In the genomic region with DNA sequence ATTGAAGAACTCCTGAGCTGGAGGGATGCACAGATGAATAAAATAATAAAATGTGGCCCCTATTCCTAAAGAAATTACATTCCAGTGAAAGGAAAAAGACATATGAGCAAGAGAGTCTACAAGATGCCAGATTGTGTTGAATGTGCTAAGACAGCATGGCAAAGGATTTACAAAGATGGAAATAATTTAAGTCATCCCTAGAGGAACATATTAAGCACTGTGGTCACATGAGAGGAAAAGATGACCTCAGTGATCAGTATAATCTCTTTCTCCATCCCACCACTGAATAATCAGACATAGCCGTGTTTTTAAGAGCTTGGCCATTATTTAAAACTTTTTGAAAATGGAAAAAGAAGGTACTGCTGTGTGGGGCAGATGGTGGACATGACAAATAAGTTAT, we compare ENCODE assay signal across 24 cellular contexts.
DNase-seq lines count a peak whose midpoint lies in the region; ATAC-seq and TF ChIP-seq lines count a peak whose summit lies in the region.
"Had no signal": no experiment of that assay in that cellular context is flagged by ENCODE, and none has a peak within 500 bp of the region (broad histone marks: within the 10 kb centered on the region; RNA-seq: fewer than 3 reads in every experiment).

No MANE protein-coding gene starts in this region.

- H3K27me3 ChIP-seq in GM23248 (replicated peaks; ENCODE audit: insufficient read depth) (no peaks in the 10 kb centered on the region), esophagus muscularis mucosa (no peaks in the 10 kb centered on the region)

- peak overlapping the region; percentile 43 for H2AFZ ChIP-seq in GM23248
- H2AFZ ChIP-seq: PC-9 had no signal

- H3K4me3 ChIP-seq in GM23248 (no peak overlapping the region), esophagus muscularis mucosa (no peak overlapping the region)
- H3K4me3 ChIP-seq: PC-9 had no signal

- no peak for ATAC-seq in HG03342 (IDR thresholded peaks at IDR 0.05; ENCODE audit: unreplicated experiment)
- ATAC-seq: CD8-positive, alpha-beta T cell; HepG2 had no signal

- H3K4me3 Mint-ChIP-seq in nephron, result no peak overlapping the region
- H3K4me3 Mint-ChIP-seq: CD8-positive, alpha-beta T cell had no signal

- H3K4me1 ChIP-seq in GM23248 (ENCODE audit: insufficient read depth), result peaks cover 34% of the 10 kb centered on the region
- no peaks in the 10 kb centered on the region for H3K4me1 ChIP-seq in esophagus muscularis mucosa

- POLR2A ChIA-PET in RWPE1 (lab: Yijun Ruan, JAX; ENCODE audit: low non-redundant PET), result no interaction called here

- H3K9ac ChIP-seq in GM23248, result no peak overlapping the region

- DNase-seq in GM23248, result peak; percentile 27
- DNase-seq in esophagus muscularis mucosa (ENCODE audit: extremely low spot score), result peak; percentile 4
- DNase-seq in DMS79 treated with DMSO at 0.1 percent for 48 hours (lab: John Stamatoyannopoulos, UW), result no peak
- DNase-seq in NCI-H2107 (lab: John Stamatoyannopoulos, UW), result no peak
- no peak for DNase-seq in RWPE1 (ENCODE audit: low spot score)
- DNase-seq: AML-193; CD8-positive, alpha-beta T cell; DMS153; H7; KBM-7; MM.1S; NCI-H1092 treated with DMSO at 0.1 percent for 48 hours; NCI-H1436 treated with DMSO at 0.1 percent for 48 hours; NCI-H2227 treated with DMSO at 0.1 percent for 48 hours; NCI-H510A; NCI-H748 treated with DMSO at 0.1 percent for 48 hours; PC-9; RPMI8226; SHP77 treated with DMSO at 0.1 percent for 48 hours; T-helper 1 cell had no signal

- intact Hi-C loops in esophagus muscularis mucosa (cut with DNase I), result no loop called here

- no peak for TF ChIP-seq POLR2A in esophagus muscularis mucosa (IDR thresholded peaks at IDR 0.05; ENCODE audit: low read depth)

- no peaks in the 10 kb centered on the region for H3K27me3 Mint-ChIP-seq in nephron (ENCODE audit: low read depth)

- in situ Hi-C loops in GM23248 (cut with MboI), result no loop called here

- H3K36me3 ChIP-seq in GM23248 (ENCODE audit: low read depth) (no peaks in the 10 kb centered on the region), esophagus muscularis mucosa (no peaks in the 10 kb centered on the region)

- peaks cover 14% of the 10 kb centered on the region for H3K4me1 Mint-ChIP-seq in nephron

- TF ChIP-seq CTCF in esophagus muscularis mucosa (IDR thresholded peaks at IDR 0.05) (no peak), nephron (IDR thresholded peaks at IDR 0.05; ENCODE audit: unreplicated experiment in 3 of 3) (no peak), RWPE1 (conservative IDR thresholded peaks at IDR 0.05; ENCODE audit: low read depth) (no peak)

- WGBS in GM23248 (ENCODE audit: low coverage in 1 of 2, low lambda C conversion rate in 2 of 2, missing lambda C conversion rate in 2 of 2), 2 experiments, result 0 to 35% methylated on average over 1 of the region's 1 CpG
- WGBS in esophagus muscularis mucosa, result 62% methylated on average over 1 of the region's 1 CpG

- CTCF ChIA-PET in RWPE1 (lab: Yijun Ruan, JAX), result interaction anchor here (0.5 kb wide), 1 partner anchor 382 kb away, joined by 3 read pairs; no protein-coding TSS in a partner anchor

- no peaks in the 10 kb centered on the region for H3K9me2 ChIP-seq in GM23248 (ENCODE audit: insufficient read depth)

- H3K36me3 Mint-ChIP-seq in nephron (ENCODE audit: low read depth), result no peaks in the 10 kb centered on the region
- H3K36me3 Mint-ChIP-seq: CD8-positive, alpha-beta T cell had no signal

- peaks cover 17% of the 10 kb centered on the region; the same call in 1 of the 2 replicates for H3F3A ChIP-seq in GM23248 (ENCODE audit: insufficient read depth)

- no peaks in the 10 kb centered on the region for H3K9me3 ChIP-seq in GM23248 (ENCODE audit: low read depth)
- H3K9me3 ChIP-seq in esophagus muscularis mucosa, result no peaks in the 10 kb centered on the region

- peak overlapping the region; percentile 13 to 38 (median 17) for H3K27ac Mint-ChIP-seq in nephron
- H3K27ac Mint-ChIP-seq: CD8-positive, alpha-beta T cell had no signal

- H3K27ac ChIP-seq in GM23248, result no peak overlapping the region
- no peak overlapping the region for H3K27ac ChIP-seq in esophagus muscularis mucosa (replicated peaks in 1 of 4)
- no peak overlapping the region for H3K27ac ChIP-seq in RWPE1
- H3K27ac ChIP-seq: HL-60, PC-9 had no signal

- H3K9me3 Mint-ChIP-seq in nephron, result peaks cover 2% of the 10 kb centered on the region

- no peaks in the 10 kb centered on the region for H3K79me2 ChIP-seq in GM23248 (ENCODE audit: insufficient read depth)

- peak overlapping the region; percentile 18 for H3K4me2 ChIP-seq in GM23248 (ENCODE audit: unreplicated experiment)
- H3K4me2 ChIP-seq: PC-9 had no signal

- H4K20me1 ChIP-seq in GM23248 (ENCODE audit: insufficient read depth), result no peaks in the 10 kb centered on the region

- TF ChIP-seq EP300 in esophagus muscularis mucosa (IDR thresholded peaks at IDR 0.05), result no peak

Comparison
In these comparisons a context has a peak if more than half of its experiments do, and no peak if none do; other contexts are left out.
1. DNase-seq: peak in GM23248 (single experiment) and esophagus muscularis mucosa (single experiment); none in DMS79 treated with DMSO at 0.1 percent for 48 hours (single experiment), NCI-H2107 (single experiment) and RWPE1 (single experiment).